19 cellular contexts compared by ENCODE assay signal in genomic region chr10:20963721-20964595, GRCh38.
"Had no signal": no experiment of that assay in that cellular context is flagged by ENCODE, and none has a peak within 500 bp of the region (broad histone marks: within the 10 kb centered on the region; RNA-seq: fewer than 3 reads in every experiment).

No MANE protein-coding gene starts in this region.

- H3K36me3 Mint-ChIP-seq: memory B cell; mesothelial cell of epicardium; naive thymus-derived CD4-positive, alpha-beta T cell had no signal

- DNase-seq: cortex of kidney; dorsolateral prefrontal cortex; effector CD8-positive, alpha-beta T cell; heart left ventricle; hippocampal formation; lower lobe of right lung; naive thymus-derived CD4-positive, alpha-beta T cell; posterior cingulate gyrus; stimulated activated CD4-positive, alpha-beta T cell treated with anti-CD3 and anti-CD28 coated beads, Interleukin-2, amount 100 ng/mL, for 48 hours; stimulated activated naive CD4-positive, alpha-beta T cell treated with Interleukin-2 at 50 U/mL for 16 hours; thyroid gland had no signal

- H3K27me3 ChIP-seq: dorsolateral prefrontal cortex, heart left ventricle, suprapubic skin, thyroid gland had no signal

- H3K9me3 Mint-ChIP-seq: neural crest cell had no signal

- H3K4me3 Mint-ChIP-seq: memory B cell; mesothelial cell of epicardium; naive thymus-derived CD4-positive, alpha-beta T cell; neural crest cell; type B pancreatic cell had no signal

- H3K27ac Mint-ChIP-seq: memory B cell; mesothelial cell of epicardium; naive thymus-derived CD4-positive, alpha-beta T cell had no signal

- H3K4me1 Mint-ChIP-seq: memory B cell; naive thymus-derived CD4-positive, alpha-beta T cell had no signal

- H3K4me3 ChIP-seq: dorsolateral prefrontal cortex, heart left ventricle, lower lobe of right lung, smooth muscle cell, suprapubic skin, thyroid gland had no signal

- H3K36me3 ChIP-seq: heart left ventricle, lower lobe of right lung, suprapubic skin, thyroid gland had no signal

- H3K4me1 ChIP-seq: lower lobe of right lung, thyroid gland had no signal

- ATAC-seq: esophagus mucosa; left lobe of liver; lower lobe of right lung; naive thymus-derived CD4-positive, alpha-beta T cell had no signal

- H3K27ac ChIP-seq: dorsolateral prefrontal cortex, heart left ventricle, lower lobe of right lung, suprapubic skin, thyroid gland had no signal

- H3K9me3 ChIP-seq: lower lobe of right lung, suprapubic skin, thyroid gland had no signal
